4 cellular contexts compared by ENCODE assay signal in the genomic region with DNA sequence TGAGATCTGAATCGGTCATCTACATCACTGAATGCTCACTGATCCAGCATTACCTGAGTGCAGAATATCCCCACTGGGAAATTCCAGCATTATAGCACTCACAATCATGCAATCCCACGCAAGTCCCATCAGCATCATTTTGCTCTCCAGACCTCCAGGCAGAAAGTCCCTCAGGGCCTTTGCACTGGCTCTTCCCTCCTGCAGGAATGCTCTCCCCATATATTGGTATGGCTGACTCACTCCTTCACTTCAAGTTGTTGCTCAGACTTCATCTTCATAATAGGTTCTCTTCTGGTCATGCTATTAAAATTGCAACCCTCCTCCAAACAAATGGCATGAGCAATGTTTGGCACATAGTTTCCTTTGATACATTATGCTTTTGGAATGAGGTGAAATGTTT.
"Had no signal": no experiment of that assay in that cellular context is flagged by ENCODE, and none has a peak within 500 bp of the region (broad histone marks: within the 10 kb centered on the region; RNA-seq: fewer than 3 reads in every experiment).

No MANE protein-coding gene starts in this region.

- H3K4me1 Mint-ChIP-seq: GM23338, H9 had no signal

- H3K9me3 Mint-ChIP-seq: GM23338, H9 had no signal

- H2AFZ ChIP-seq: GM23338 had no signal

- H3K4me3 ChIP-seq: GM23338 had no signal

- DNase-seq: H9, HCEC 1CT, IMR-90 had no signal

- H3K4me3 Mint-ChIP-seq: GM23338, H9 had no signal

- ATAC-seq: GM23338 had no signal

- H3K27ac Mint-ChIP-seq: GM23338, H9 had no signal

- H3K4me2 ChIP-seq: GM23338 had no signal
